Comparison of ENCODE assay signal across 1 cellular context in the genomic region with DNA sequence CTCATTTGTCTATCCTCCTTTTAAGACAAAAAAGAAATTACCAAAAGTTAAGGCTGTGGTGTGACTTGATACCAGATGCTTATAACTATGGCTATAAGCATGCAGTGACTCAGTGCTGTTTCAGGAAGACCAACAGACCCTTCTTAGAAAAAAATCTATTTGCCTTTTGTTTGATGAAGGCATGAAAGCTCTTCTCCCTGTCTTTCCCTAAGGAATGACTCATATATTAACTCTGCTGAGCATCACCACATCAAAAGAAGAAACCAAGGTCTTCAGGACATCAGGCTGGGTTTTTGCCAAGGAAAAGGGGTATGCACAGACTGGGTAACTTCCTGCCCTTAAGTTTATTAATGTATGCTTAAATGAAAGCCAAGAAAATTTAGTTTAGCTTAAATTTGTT.
TF ChIP-seq lines count a peak whose summit lies in the region.

No MANE protein-coding gene starts in this region.

TF ChIP-seq in HEK293, 187 proteins besides CTCF, POLR2A, EP300 and RAD21 (continued from another document):
- TF ChIP-seq IKZF3 (tag by site-specific recombination; IDR thresholded peaks at IDR 0.05) (no peak), ZBTB48 (tag by site-specific recombination; IDR thresholded peaks at IDR 0.05) (no peak), SP2 (tag by site-specific recombination; IDR thresholded peaks at IDR 0.05) (no peak), ZNF501 (tag by site-specific recombination; IDR thresholded peaks at IDR 0.05) (no peak), ZNF112 (tag by site-specific recombination; IDR thresholded peaks at IDR 0.05) (no peak), ZNF394 (tag by site-specific recombination; IDR thresholded peaks at IDR 0.05; ENCODE audit: borderline replicate concordance) (0 out of 2 replicates have a peak, but pooled peaks have one; percentile 19), ZNF2 (tag by site-specific recombination; IDR thresholded peaks at IDR 0.05) (no peak), ZNF558 (tag by site-specific recombination; IDR thresholded peaks at IDR 0.05) (no peak), ZBTB17 (tag by site-specific recombination; IDR thresholded peaks at IDR 0.05) (peak; percentile 32; the same call in 1 of the 2 replicates), ZNF548 (tag by site-specific recombination; IDR thresholded peaks at IDR 0.05) (no peak), ZNF138 (tag by site-specific recombination; IDR thresholded peaks at IDR 0.05; ENCODE audit: borderline replicate concordance) (no peak), MEIS1 (CRISPR knock-in tag; IDR thresholded peaks at IDR 0.05; ENCODE audit: borderline replicate concordance) (no peak), ZNF707 (tag by site-specific recombination; IDR thresholded peaks at IDR 0.05) (no peak), BCL11B (tag by site-specific recombination; IDR thresholded peaks at IDR 0.05; ENCODE audit: low read depth) (no peak), ZNF660 (tag by site-specific recombination; IDR thresholded peaks at IDR 0.05) (peak; percentile 60; the same call in 1 of the 2 replicates), KLF1 (tag by site-specific recombination; IDR thresholded peaks at IDR 0.05) (no peak), ZNF48 (tag by site-specific recombination; IDR thresholded peaks at IDR 0.05) (no peak), ZNF830 (tag by site-specific recombination; IDR thresholded peaks at IDR 0.05; ENCODE audit: low read depth) (no peak), FEZF1 (tag by site-specific recombination; IDR thresholded peaks at IDR 0.05) (0 out of 2 replicates have a peak, but pooled peaks have one; percentile 34), ZNF621 (tag by site-specific recombination; IDR thresholded peaks at IDR 0.05) (no peak), ZBTB20 (tag by site-specific recombination; IDR thresholded peaks at IDR 0.05) (no peak), ZNF426 (tag by site-specific recombination; IDR thresholded peaks at IDR 0.05) (no peak), ZNF366 (tag by site-specific recombination; conservative IDR thresholded peaks at IDR 0.05) (0 out of 2 replicates have a peak, but pooled peaks have one; percentile 14), ZNF600 (tag by site-specific recombination; IDR thresholded peaks at IDR 0.05) (no peak), SP3 (tag by site-specific recombination; IDR thresholded peaks at IDR 0.05) (no peak), ZNF629 (tag by site-specific recombination; IDR thresholded peaks at IDR 0.05) (peak; percentile 26; the same call in 1 of the 2 replicates), ZNF335 (tag by site-specific recombination; conservative IDR thresholded peaks at IDR 0.05) (no peak), ZEB2 (tag by site-specific recombination; IDR thresholded peaks at IDR 0.05) (0 out of 2 replicates have a peak, but pooled peaks have one; percentile 24), ZNF785 (tag by site-specific recombination; IDR thresholded peaks at IDR 0.05) (no peak), ZNF664 (tag by site-specific recombination; IDR thresholded peaks at IDR 0.05) (no peak), HOXD13 (CRISPR knock-in tag; IDR thresholded peaks at IDR 0.05; ENCODE audit: borderline replicate concordance) (no peak), ZNF239 (tag by site-specific recombination; IDR thresholded peaks at IDR 0.05) (no peak), ZFP69B (tag by site-specific recombination; IDR thresholded peaks at IDR 0.05) (no peak), MZF1 (tag by site-specific recombination; IDR thresholded peaks at IDR 0.05; ENCODE audit: borderline replicate concordance) (no peak), ZNF24 (tag by site-specific recombination; IDR thresholded peaks at IDR 0.05) (no peak), BCL11A (tag by site-specific recombination; IDR thresholded peaks at IDR 0.05; ENCODE audit: low read depth) (no peak), ZNF114 (tag by site-specific recombination; IDR thresholded peaks at IDR 0.05) (no peak), ZSCAN30 (tag by site-specific recombination; IDR thresholded peaks at IDR 0.05) (no peak), TCF7L2 (IDR thresholded peaks at IDR 0.05; ENCODE audit: borderline replicate concordance, low read depth, low read length) (no peak), ZNF341 (tag by site-specific recombination; IDR thresholded peaks at IDR 0.05; ENCODE audit: low read depth) (no peak), ZNF184 (tag by site-specific recombination; IDR thresholded peaks at IDR 0.05) (0 out of 2 replicates have a peak, but pooled peaks have one; percentile 8), ZNF354C (tag by site-specific recombination; IDR thresholded peaks at IDR 0.05; ENCODE audit: borderline replicate concordance, low read depth) (no peak)
- TF ChIP-seq, protein P1, sequence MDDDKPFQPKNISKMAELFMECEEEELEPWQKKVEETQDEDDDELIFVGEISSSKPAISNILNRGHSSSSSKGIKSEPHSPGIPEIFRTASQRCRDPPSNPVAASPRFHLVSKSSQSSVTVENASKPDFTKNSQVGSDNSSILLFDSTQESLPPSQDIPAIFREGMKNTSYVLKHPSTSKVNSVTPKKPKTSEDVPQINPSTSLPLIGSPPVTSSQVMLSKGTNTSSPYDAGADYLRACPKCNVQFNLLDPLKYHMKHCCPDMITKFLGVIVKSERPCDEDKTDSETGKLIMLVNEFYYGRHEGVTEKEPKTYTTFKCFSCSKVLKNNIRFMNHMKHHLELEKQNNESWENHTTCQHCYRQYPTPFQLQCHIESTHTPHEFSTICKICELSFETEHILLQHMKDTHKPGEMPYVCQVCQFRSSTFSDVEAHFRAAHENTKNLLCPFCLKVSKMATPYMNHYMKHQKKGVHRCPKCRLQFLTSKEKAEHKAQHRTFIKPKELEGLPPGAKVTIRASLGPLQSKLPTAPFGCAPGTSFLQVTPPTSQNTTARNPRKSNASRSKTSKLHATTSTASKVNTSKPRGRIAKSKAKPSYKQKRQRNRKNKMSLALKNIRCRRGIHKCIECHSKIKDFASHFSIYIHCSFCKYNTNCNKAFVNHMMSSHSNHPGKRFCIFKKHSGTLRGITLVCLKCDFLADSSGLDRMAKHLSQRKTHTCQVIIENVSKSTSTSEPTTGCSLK (tag by site-specific recombination; IDR thresholded peaks at IDR 0.05), result no peak
- TF ChIP-seq, protein P2, sequence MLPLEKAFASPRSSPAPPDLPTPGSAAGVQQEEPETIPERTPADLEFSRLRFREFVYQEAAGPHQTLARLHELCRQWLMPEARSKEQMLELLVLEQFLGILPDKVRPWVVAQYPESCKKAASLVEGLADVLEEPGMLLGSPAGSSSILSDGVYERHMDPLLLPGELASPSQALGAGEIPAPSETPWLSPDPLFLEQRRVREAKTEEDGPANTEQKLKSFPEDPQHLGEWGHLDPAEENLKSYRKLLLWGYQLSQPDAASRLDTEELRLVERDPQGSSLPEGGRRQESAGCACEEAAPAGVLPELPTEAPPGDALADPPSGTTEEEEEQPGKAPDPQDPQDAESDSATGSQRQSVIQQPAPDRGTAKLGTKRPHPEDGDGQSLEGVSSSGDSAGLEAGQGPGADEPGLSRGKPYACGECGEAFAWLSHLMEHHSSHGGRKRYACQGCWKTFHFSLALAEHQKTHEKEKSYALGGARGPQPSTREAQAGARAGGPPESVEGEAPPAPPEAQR (tag by site-specific recombination; IDR thresholded peaks at IDR 0.05), result no peak
- TF ChIP-seq, protein P3, sequence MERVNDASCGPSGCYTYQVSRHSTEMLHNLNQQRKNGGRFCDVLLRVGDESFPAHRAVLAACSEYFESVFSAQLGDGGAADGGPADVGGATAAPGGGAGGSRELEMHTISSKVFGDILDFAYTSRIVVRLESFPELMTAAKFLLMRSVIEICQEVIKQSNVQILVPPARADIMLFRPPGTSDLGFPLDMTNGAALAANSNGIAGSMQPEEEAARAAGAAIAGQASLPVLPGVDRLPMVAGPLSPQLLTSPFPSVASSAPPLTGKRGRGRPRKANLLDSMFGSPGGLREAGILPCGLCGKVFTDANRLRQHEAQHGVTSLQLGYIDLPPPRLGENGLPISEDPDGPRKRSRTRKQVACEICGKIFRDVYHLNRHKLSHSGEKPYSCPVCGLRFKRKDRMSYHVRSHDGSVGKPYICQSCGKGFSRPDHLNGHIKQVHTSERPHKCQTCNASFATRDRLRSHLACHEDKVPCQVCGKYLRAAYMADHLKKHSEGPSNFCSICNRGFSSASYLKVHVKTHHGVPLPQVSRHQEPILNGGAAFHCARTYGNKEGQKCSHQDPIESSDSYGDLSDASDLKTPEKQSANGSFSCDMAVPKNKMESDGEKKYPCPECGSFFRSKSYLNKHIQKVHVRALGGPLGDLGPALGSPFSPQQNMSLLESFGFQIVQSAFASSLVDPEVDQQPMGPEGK (tag by site-specific recombination; IDR thresholded peaks at IDR 0.05), result no peak
- TF ChIP-seq, protein P4, sequence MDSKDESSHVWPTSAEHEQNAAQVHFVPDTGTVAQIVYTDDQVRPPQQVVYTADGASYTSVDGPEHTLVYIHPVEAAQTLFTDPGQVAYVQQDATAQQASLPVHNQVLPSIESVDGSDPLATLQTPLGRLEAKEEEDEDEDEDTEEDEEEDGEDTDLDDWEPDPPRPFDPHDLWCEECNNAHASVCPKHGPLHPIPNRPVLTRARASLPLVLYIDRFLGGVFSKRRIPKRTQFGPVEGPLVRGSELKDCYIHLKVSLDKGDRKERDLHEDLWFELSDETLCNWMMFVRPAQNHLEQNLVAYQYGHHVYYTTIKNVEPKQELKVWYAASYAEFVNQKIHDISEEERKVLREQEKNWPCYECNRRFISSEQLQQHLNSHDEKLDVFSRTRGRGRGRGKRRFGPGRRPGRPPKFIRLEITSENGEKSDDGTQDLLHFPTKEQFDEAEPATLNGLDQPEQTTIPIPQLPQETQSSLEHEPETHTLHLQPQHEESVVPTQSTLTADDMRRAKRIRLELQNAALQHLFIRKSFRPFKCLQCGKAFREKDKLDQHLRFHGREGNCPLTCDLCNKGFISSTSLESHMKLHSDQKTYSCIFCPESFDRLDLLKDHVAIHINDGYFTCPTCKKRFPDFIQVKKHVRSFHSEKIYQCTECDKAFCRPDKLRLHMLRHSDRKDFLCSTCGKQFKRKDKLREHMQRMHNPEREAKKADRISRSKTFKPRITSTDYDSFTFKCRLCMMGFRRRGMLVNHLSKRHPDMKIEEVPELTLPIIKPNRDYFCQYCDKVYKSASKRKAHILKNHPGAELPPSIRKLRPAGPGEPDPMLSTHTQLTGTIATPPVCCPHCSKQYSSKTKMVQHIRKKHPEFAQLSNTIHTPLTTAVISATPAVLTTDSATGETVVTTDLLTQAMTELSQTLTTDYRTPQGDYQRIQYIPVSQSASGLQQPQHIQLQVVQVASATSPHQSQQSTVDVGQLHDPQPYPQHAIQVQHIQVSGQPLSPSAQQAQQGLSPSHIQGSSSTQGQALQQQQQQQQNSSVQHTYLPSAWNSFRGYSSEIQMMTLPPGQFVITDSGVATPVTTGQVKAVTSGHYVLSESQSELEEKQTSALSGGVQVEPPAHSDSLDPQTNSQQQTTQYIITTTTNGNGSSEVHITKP (tag by site-specific recombination; IDR thresholded peaks at IDR 0.05), result no peak; the same call in 1 of the 2 replicates
- TF ChIP-seq, protein P5, sequence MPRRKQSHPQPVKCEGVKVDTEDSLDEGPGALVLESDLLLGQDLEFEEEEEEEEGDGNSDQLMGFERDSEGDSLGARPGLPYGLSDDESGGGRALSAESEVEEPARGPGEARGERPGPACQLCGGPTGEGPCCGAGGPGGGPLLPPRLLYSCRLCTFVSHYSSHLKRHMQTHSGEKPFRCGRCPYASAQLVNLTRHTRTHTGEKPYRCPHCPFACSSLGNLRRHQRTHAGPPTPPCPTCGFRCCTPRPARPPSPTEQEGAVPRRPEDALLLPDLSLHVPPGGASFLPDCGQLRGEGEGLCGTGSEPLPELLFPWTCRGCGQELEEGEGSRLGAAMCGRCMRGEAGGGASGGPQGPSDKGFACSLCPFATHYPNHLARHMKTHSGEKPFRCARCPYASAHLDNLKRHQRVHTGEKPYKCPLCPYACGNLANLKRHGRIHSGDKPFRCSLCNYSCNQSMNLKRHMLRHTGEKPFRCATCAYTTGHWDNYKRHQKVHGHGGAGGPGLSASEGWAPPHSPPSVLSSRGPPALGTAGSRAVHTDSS (tag by site-specific recombination; IDR thresholded peaks at IDR 0.05), result peak; percentile 83
- TF ChIP-seq, protein P6, sequence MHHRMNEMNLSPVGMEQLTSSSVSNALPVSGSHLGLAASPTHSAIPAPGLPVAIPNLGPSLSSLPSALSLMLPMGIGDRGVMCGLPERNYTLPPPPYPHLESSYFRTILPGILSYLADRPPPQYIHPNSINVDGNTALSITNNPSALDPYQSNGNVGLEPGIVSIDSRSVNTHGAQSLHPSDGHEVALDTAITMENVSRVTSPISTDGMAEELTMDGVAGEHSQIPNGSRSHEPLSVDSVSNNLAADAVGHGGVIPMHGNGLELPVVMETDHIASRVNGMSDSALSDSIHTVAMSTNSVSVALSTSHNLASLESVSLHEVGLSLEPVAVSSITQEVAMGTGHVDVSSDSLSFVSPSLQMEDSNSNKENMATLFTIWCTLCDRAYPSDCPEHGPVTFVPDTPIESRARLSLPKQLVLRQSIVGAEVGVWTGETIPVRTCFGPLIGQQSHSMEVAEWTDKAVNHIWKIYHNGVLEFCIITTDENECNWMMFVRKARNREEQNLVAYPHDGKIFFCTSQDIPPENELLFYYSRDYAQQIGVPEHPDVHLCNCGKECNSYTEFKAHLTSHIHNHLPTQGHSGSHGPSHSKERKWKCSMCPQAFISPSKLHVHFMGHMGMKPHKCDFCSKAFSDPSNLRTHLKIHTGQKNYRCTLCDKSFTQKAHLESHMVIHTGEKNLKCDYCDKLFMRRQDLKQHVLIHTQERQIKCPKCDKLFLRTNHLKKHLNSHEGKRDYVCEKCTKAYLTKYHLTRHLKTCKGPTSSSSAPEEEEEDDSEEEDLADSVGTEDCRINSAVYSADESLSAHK (tag by site-specific recombination; IDR thresholded peaks at IDR 0.05), result no peak
